In genomic region chr17:38579934-38580333, GRCh38 we compare ENCODE assay signal across 1 cellular context.
TF ChIP-seq lines count a peak whose summit lies in the region.

No MANE protein-coding gene starts in this region.

TF ChIP-seq in K562, 482 proteins besides CTCF, POLR2A, EP300 and RAD21 (continued from another document and continues in another):
- TF ChIP-seq NKRF (IDR thresholded peaks at IDR 0.05; ENCODE audit: borderline replicate concordance) (no peak), MBD2 (IDR thresholded peaks at IDR 0.05; ENCODE audit: borderline replicate concordance, low read depth) (no peak), EGR1 (conservative IDR thresholded peaks at IDR 0.05) (peak; percentile 89), STAT5A (IDR thresholded peaks at IDR 0.05; ENCODE audit: borderline replicate concordance, low read length) (no peak), PURB (CRISPR knock-in tag; IDR thresholded peaks at IDR 0.05; ENCODE audit: low read depth) (no peak), SNIP1 (IDR thresholded peaks at IDR 0.05; ENCODE audit: low read depth) (no peak), RBFOX2 (IDR thresholded peaks at IDR 0.05; ENCODE audit: low read depth, low read length) (no peak), ADNP (tag; IDR thresholded peaks at IDR 0.05) (no peak), CTCFL (IDR thresholded peaks at IDR 0.05; ENCODE audit: borderline replicate concordance, insufficient read depth, low read depth, low read length, poor library complexity, severe bottlenecking) (peak; percentile 82), ILK (tag; IDR thresholded peaks at IDR 0.05; ENCODE audit: borderline replicate concordance, low read depth) (no peak), JUND (IDR thresholded peaks at IDR 0.05; ENCODE audit: borderline replicate concordance, low read depth, low read length) (peak; percentile 50; the same call in 1 of the 2 replicates), JUND (tag; IDR thresholded peaks at IDR 0.05; ENCODE audit: borderline replicate concordance, low read depth, low read length) (peak; percentile 18; the same call in 1 of the 3 replicates), AFF4 (CRISPR knock-in tag; IDR thresholded peaks at IDR 0.05) (no peak), MTA3 (IDR thresholded peaks at IDR 0.05; ENCODE audit: borderline replicate concordance) (no peak), MXD1 (CRISPR knock-in tag; IDR thresholded peaks at IDR 0.05; ENCODE audit: borderline replicate concordance, poor library complexity, severe bottlenecking) (no peak), MCM7 (IDR thresholded peaks at IDR 0.05) (no peak), ESRRA (IDR thresholded peaks at IDR 0.05; ENCODE audit: borderline replicate concordance, low read depth) (peak; percentile 23; the same call in 1 of the 2 replicates), MCM3 (IDR thresholded peaks at IDR 0.05) (no peak), RHOXF2B (CRISPR knock-in tag; conservative IDR thresholded peaks at IDR 0.05) (no peak), ZNF407 (IDR thresholded peaks at IDR 0.05; ENCODE audit: low read depth) (no peak), ZKSCAN3 (CRISPR knock-in tag; IDR thresholded peaks at IDR 0.05) (no peak), GTF2B (IDR thresholded peaks at IDR 0.05; ENCODE audit: extremely low read depth, insufficient read length) (no peak), HNRNPUL1 (IDR thresholded peaks at IDR 0.05; ENCODE audit: low read length) (no peak), SMARCB1 (IDR thresholded peaks at IDR 0.05; ENCODE audit: insufficient read length, low read depth) (no peak), PRPF4 (IDR thresholded peaks at IDR 0.05; ENCODE audit: insufficient read depth, low read depth, low read length, poor library complexity, severe bottlenecking) (no peak), THAP7 (CRISPR knock-in tag; IDR thresholded peaks at IDR 0.05) (no peak), CCNT2 (IDR thresholded peaks at IDR 0.05; ENCODE audit: borderline replicate concordance, extremely low read depth, insufficient read length, low read depth, low read length) (no peak), CBFA2T3 (IDR thresholded peaks at IDR 0.05) (no peak), NR3C1 (CRISPR knock-in tag; IDR thresholded peaks at IDR 0.05) (no peak), CBX3 (IDR thresholded peaks at IDR 0.05; ENCODE audit: borderline replicate concordance in 1 of 2, low read length in 2 of 2) (no peak), NEUROD1 (IDR thresholded peaks at IDR 0.05; ENCODE audit: borderline replicate concordance, low read depth, low read length, partially characterized antibody) (peak; percentile 11), ZBTB17 (CRISPR knock-in tag; IDR thresholded peaks at IDR 0.05) (no peak), FUS (optimal IDR thresholded peaks at IDR 0.05; ENCODE audit: low read depth, low read length) (no peak), GTF2F1 (IDR thresholded peaks at IDR 0.05; ENCODE audit: low read depth, low read length) (no peak), THRAP3 (IDR thresholded peaks at IDR 0.05; ENCODE audit: borderline replicate concordance) (no peak), MTF1 (CRISPR knock-in tag; IDR thresholded peaks at IDR 0.05; ENCODE audit: borderline replicate concordance) (no peak), BCOR (IDR thresholded peaks at IDR 0.05) (0 out of 2 replicates have a peak, but pooled peaks have one; percentile 6), POLR2AphosphoS5 (IDR thresholded peaks at IDR 0.05; ENCODE audit: control insufficient read depth, insufficient read depth, low read depth, low read length) (no peak), GABPA (tag; conservative IDR thresholded peaks at IDR 0.05; ENCODE audit: low read depth) (no peak), BDP1 (IDR thresholded peaks at IDR 0.05; ENCODE audit: insufficient read depth, insufficient read length) (no peak), ZMIZ1 (IDR thresholded peaks at IDR 0.05; ENCODE audit: low read depth in 2 of 2, low read length in 2 of 2) (no peak)
